ENCODE assay signal across 26 cellular contexts in genomic region chr6:136780972-136781371, GRCh38.
"Had no signal": no experiment of that assay in that cellular context is flagged by ENCODE, and none has a peak within 500 bp of the region (broad histone marks: within the 10 kb centered on the region; RNA-seq: fewer than 3 reads in every experiment).

No MANE protein-coding gene starts in this region.

- H3K27me3 ChIP-seq: ascending aorta, brain microvascular endothelial cell, esophagus squamous epithelium, gastrocnemius medialis, right lobe of liver, suprapubic skin, tibial nerve had no signal

- DNase-seq: activated CD4-positive, alpha-beta T cell treated with anti-CD3 and anti-CD28 coated beads, Interleukin-2, amount 50 U/mL, for 48 hours; activated CD8-positive, alpha-beta memory T cell treated with anti-CD3 and anti-CD28 coated beads, Interleukin-2, amount 50 U/mL, for 48 hours; activated effector memory CD4-positive, alpha-beta T cell treated with anti-CD3 and anti-CD28 coated beads, Interleukin-2, amount 50 U/mL, for 16 hours; activated T-cell treated with anti-CD3 and anti-CD28 coated beads, Interleukin-2, amount 50 U/mL, for 48 hours; brain microvascular endothelial cell; central memory CD4-positive, alpha-beta T cell; endodermal cell; esophagus squamous epithelium; gastrocnemius medialis; hippocampal formation; mucosa of descending colon; posterior cingulate gyrus; right lobe of liver; stimulated activated CD4-positive, alpha-beta T cell treated with anti-CD3 and anti-CD28 coated beads, Interleukin-2, amount 100 ng/mL, for 24 hours; stimulated activated naive CD8-positive, alpha-beta T cell treated with anti-CD3 and anti-CD28 coated beads, Interleukin-15, amount 100 ng/mL, for 72 hours; T-helper 9 cell had no signal

- H3K27ac ChIP-seq: ascending aorta, brain microvascular endothelial cell, coronary artery, gastrocnemius medialis, right lobe of liver, suprapubic skin, tibial nerve had no signal

- H3K36me3 ChIP-seq: ascending aorta, brain microvascular endothelial cell, esophagus squamous epithelium, gastrocnemius medialis, right lobe of liver, suprapubic skin, tibial nerve had no signal

- ATAC-seq: gastrocnemius medialis; mucosa of descending colon; right lobe of liver; stimulated activated effector memory CD8-positive, alpha-beta T cell treated with anti-CD3 and anti-CD28 coated beads, Interleukin-12 subunit alpha, Interleukin-12 subunit beta, amount 100 ng/mL, for 72 hours; stimulated activated naive CD8-positive, alpha-beta T cell treated with anti-CD3 and anti-CD28 coated beads, Interleukin-15, amount 100 ng/mL, for 72 hours; WTC11 had no signal

- H3K4me3 ChIP-seq: ascending aorta, coronary artery, esophagus squamous epithelium, gastrocnemius medialis, mucosa of descending colon, right lobe of liver, skin epidermis, suprapubic skin, tibial nerve had no signal

- H3K36me3 Mint-ChIP-seq: WTC11 had no signal

- H3K27ac Mint-ChIP-seq: endodermal cell; memory B cell; stimulated activated naive CD8-positive, alpha-beta T cell treated with anti-CD3 and anti-CD28 coated beads, Interleukin-15, amount 100 ng/mL, for 72 hours; WTC11 had no signal

- H3K4me3 Mint-ChIP-seq: activated naive CD4-positive, alpha-beta T cell treated with anti-CD3 and anti-CD28 coated beads, Interleukin-2, amount 50 U/mL, for 24 hours; endodermal cell; memory B cell; neural crest cell; stimulated activated effector memory CD8-positive, alpha-beta T cell treated with anti-CD3 and anti-CD28 coated beads, Interleukin-12 subunit alpha, Interleukin-12 subunit beta, amount 100 ng/mL, for 72 hours; stimulated activated naive CD8-positive, alpha-beta T cell treated with anti-CD3 and anti-CD28 coated beads, Interleukin-15, amount 100 ng/mL, for 72 hours; WTC11 had no signal

- H3K4me1 Mint-ChIP-seq: endodermal cell, neural crest cell had no signal

- H3K27me3 Mint-ChIP-seq: activated naive CD4-positive, alpha-beta T cell treated with anti-CD3 and anti-CD28 coated beads, Interleukin-2, amount 50 U/mL, for 24 hours; memory B cell; stimulated activated naive CD8-positive, alpha-beta T cell treated with anti-CD3 and anti-CD28 coated beads, Interleukin-15, amount 100 ng/mL, for 72 hours had no signal

- H3K9me3 ChIP-seq: ascending aorta, esophagus squamous epithelium, gastrocnemius medialis, mucosa of descending colon, right lobe of liver, suprapubic skin, tibial nerve had no signal

- H3K9me3 Mint-ChIP-seq: activated naive CD4-positive, alpha-beta T cell treated with anti-CD3 and anti-CD28 coated beads, Interleukin-2, amount 50 U/mL, for 24 hours; endodermal cell; memory B cell; neural crest cell; stimulated activated effector memory CD8-positive, alpha-beta T cell treated with anti-CD3 and anti-CD28 coated beads, Interleukin-12 subunit alpha, Interleukin-12 subunit beta, amount 100 ng/mL, for 72 hours; stimulated activated naive CD8-positive, alpha-beta T cell treated with anti-CD3 and anti-CD28 coated beads, Interleukin-15, amount 100 ng/mL, for 72 hours; WTC11 had no signal
